In genomic region chr1:77680173-77680572, GRCh38 we compare ENCODE assay signal across 1 cellular context.
TF ChIP-seq lines count a peak whose summit lies in the region.

No MANE protein-coding gene starts in this region.

TF ChIP-seq in HEK293, 187 proteins besides CTCF, POLR2A, EP300 and RAD21:
- no peak for TF ChIP-seq PATZ1 (tag by site-specific recombination; IDR thresholded peaks at IDR 0.05)
- no peak for TF ChIP-seq ZNF202 (tag by site-specific recombination; IDR thresholded peaks at IDR 0.05; ENCODE audit: borderline replicate concordance)
- no peak for TF ChIP-seq ZNF791 (tag by site-specific recombination; IDR thresholded peaks at IDR 0.05)
- no peak for TF ChIP-seq ELK4 (IDR thresholded peaks at IDR 0.05; ENCODE audit: borderline replicate concordance, low read depth, low read length)
- peak; percentile 79 for TF ChIP-seq PRDM1 (tag by site-specific recombination; IDR thresholded peaks at IDR 0.05)
- TF ChIP-seq ZBTB7A (tag by site-specific recombination; IDR thresholded peaks at IDR 0.05; ENCODE audit: low read depth) = no peak
- peak; percentile 27; the same call in 1 of the 2 replicates for TF ChIP-seq PRDM10 (tag by site-specific recombination; IDR thresholded peaks at IDR 0.05)
- peak; percentile 24; the same call in 1 of the 2 replicates for TF ChIP-seq ZNF366 (tag by site-specific recombination; conservative IDR thresholded peaks at IDR 0.05)
- TF ChIP-seq ZNF488 (tag by site-specific recombination; IDR thresholded peaks at IDR 0.05) = no peak
- no peak for TF ChIP-seq ZNF146 (tag by site-specific recombination; IDR thresholded peaks at IDR 0.05)
